ENCODE assay signal across 2 cellular contexts in the genomic region with DNA sequence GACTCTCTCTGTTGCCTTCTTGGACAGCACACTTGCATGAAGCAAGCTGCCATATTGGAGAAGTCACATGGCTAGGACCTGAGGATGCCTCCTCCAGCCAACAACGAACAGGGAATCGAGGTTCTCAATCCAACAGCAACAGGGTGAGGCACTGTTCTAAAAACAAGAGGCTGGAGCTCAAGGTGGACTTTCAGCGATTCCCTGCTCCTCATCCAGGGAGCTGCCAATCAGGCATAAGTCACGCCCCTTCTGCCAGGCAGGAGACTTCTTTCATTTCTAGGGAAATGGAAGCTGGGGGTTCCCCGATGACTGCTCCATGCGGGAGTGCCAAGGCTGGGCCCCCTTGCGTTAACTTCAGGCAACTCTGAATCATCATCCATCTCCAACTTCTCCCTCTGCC.
TF ChIP-seq lines count a peak whose summit lies in the region.

No MANE protein-coding gene starts in this region.

TF ChIP-seq in liver, 16 proteins besides CTCF, POLR2A, EP300 and RAD21:
- TF ChIP-seq YY1 (IDR thresholded peaks at IDR 0.05): no peak
- TF ChIP-seq, protein P1, sequence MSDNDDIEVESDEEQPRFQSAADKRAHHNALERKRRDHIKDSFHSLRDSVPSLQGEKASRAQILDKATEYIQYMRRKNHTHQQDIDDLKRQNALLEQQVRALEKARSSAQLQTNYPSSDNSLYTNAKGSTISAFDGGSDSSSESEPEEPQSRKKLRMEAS (IDR thresholded peaks at IDR 0.05): no peak
- TF ChIP-seq SP1 (IDR thresholded peaks at IDR 0.05): no peak
- no peak for TF ChIP-seq GABPA (IDR thresholded peaks at IDR 0.05 in 1 of 2, conservative IDR thresholded peaks at IDR 0.05 in 1 of 2)
- no peak for TF ChIP-seq EGR1 (IDR thresholded peaks at IDR 0.05; ENCODE audit: low read depth in 2 of 2)

TF ChIP-seq in HepG2, 621 proteins besides CTCF, POLR2A, EP300 and RAD21:
- TF ChIP-seq ZNF30 (CRISPR knock-in tag; IDR thresholded peaks at IDR 0.05) (no peak), PHB2 (IDR thresholded peaks at IDR 0.05; ENCODE audit: partially characterized antibody) (no peak), JARID2 (CRISPR knock-in tag; IDR thresholded peaks at IDR 0.05; ENCODE audit: insufficient replicate concordance) (no peak), LCORL (IDR thresholded peaks at IDR 0.05) (no peak), LCORL (CRISPR knock-in tag; IDR thresholded peaks at IDR 0.05) (no peak), ZNF329 (CRISPR knock-in tag; IDR thresholded peaks at IDR 0.05; ENCODE audit: low read depth) (no peak), ATF7 (IDR thresholded peaks at IDR 0.05) (no peak), ATF7 (CRISPR knock-in tag; IDR thresholded peaks at IDR 0.05) (no peak), SP4 (CRISPR knock-in tag; IDR thresholded peaks at IDR 0.05) (no peak)
- TF ChIP-seq, protein P2, sequence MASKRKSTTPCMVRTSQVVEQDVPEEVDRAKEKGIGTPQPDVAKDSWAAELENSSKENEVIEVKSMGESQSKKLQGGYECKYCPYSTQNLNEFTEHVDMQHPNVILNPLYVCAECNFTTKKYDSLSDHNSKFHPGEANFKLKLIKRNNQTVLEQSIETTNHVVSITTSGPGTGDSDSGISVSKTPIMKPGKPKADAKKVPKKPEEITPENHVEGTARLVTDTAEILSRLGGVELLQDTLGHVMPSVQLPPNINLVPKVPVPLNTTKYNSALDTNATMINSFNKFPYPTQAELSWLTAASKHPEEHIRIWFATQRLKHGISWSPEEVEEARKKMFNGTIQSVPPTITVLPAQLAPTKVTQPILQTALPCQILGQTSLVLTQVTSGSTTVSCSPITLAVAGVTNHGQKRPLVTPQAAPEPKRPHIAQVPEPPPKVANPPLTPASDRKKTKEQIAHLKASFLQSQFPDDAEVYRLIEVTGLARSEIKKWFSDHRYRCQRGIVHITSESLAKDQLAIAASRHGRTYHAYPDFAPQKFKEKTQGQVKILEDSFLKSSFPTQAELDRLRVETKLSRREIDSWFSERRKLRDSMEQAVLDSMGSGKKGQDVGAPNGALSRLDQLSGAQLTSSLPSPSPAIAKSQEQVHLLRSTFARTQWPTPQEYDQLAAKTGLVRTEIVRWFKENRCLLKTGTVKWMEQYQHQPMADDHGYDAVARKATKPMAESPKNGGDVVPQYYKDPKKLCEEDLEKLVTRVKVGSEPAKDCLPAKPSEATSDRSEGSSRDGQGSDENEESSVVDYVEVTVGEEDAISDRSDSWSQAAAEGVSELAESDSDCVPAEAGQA (IDR thresholded peaks at IDR 0.05; ENCODE audit: low read depth): no peak
- TF ChIP-seq, protein P2 (CRISPR knock-in tag; IDR thresholded peaks at IDR 0.05; ENCODE audit: borderline replicate concordance): no peak
- TF ChIP-seq, protein P3, sequence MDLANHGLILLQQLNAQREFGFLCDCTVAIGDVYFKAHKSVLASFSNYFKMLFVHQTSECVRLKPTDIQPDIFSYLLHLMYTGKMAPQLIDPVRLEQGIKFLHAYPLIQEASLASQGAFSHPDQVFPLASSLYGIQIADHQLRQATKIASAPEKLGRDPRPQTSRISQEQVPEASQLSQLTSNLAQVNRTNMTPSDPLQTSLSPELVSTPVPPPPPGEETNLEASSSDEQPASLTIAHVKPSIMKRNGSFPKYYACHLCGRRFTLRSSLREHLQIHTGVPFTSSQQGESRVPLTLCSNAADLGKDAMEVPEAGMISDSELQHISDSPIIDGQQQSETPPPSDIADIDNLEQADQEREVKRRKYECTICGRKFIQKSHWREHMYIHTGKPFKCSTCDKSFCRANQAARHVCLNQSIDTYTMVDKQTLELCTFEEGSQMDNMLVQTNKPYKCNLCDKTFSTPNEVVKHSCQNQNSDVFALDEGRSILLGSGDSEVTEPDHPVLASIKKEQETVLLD (CRISPR knock-in tag; IDR thresholded peaks at IDR 0.05; ENCODE audit: low read depth): no peak
